27 cellular contexts compared by ENCODE assay signal in the genomic region with DNA sequence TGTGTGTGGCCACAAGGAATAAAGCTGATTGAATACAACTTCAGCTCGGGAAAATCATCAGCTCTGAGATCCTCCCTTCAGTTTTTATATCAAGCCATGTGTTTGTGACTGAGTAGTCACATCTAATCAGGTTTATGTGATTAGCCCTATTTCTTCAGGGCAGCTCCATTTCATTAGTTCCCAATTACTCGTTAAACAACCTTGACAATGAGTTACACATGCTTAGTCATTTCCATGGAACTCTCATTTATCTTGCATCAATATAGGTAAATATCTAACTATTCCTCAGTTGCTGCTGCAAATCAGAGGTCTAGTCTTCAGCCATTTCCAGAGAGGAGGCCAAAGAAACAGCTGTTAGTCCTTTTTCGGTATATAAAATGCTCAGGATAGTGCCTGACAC. TPM values are rescaled to one million over a fixed set of nuclear protein-coding genes. Genes with fewer than 3 reads are reported as not detected.
"Had no signal": no experiment of that assay in that cellular context is flagged by ENCODE, and none has a peak within 500 bp of the region (broad histone marks: within the 10 kb centered on the region; RNA-seq: fewer than 3 reads in every experiment).

No MANE protein-coding gene starts in this region.

- H3K9me3 Mint-ChIP-seq: activated B cell treated with CpG ODN at 0.5 μM for 24 hours; activated CD4-positive, alpha-beta memory T cell treated with anti-CD3 and anti-CD28 coated beads for 36 hours; activated CD4-positive, alpha-beta T cell treated with anti-CD3 and anti-CD28 coated beads, Interleukin-2, amount 10 ng/mL, durations not matched to agents 7 days and 5 days; activated naive CD4-positive, alpha-beta T cell treated with anti-CD3 and anti-CD28 coated beads for 36 hours; activated T-helper 17 cell treated with anti-CD3 and anti-CD28 coated beads, Interleukin-2, amount 50 U/mL, for 72 hours; IgD-negative memory B cell had no signal

- H3K27me3 Mint-ChIP-seq: activated T-helper 17 cell treated with anti-CD3 and anti-CD28 coated beads, Interleukin-2, amount 50 U/mL, for 72 hours had no signal

- H3K27ac ChIP-seq: SK-N-MC had no signal

- DNase-seq: activated B cell treated with CpG ODN at 0.5 μM for 24 hours; activated CD4-positive, alpha-beta memory T cell treated with anti-CD3 and anti-CD28 coated beads for 36 hours; activated CD4-positive, alpha-beta T cell treated with anti-CD3 and anti-CD28 coated beads, Interleukin-2, amount 10 ng/mL, durations not matched to agents 7 days and 5 days; activated CD8-positive, alpha-beta memory T cell treated with anti-CD3 and anti-CD28 coated beads for 24 hours; activated gamma-delta T cell; activated naive CD4-positive, alpha-beta T cell treated with anti-CD3 and anti-CD28 coated beads for 36 hours; activated T-cell treated with anti-CD3 and anti-CD28 coated beads for 4 hours; activated T-cell treated with anti-CD3 and anti-CD28 coated beads, Interleukin-2, amount 50 U/mL, for 48 hours; caudate nucleus; KG1; NCI-H1048; NCI-H146; NCI-H187 treated with DMSO at 0.1 percent for 48 hours; NCI-H2081 treated with DMSO at 0.1 percent for 48 hours; NCI-H2171; NCI-H226; NCI-H526; NCI-H774; SIG-M5; SW 1271; T-helper 17 cell; T-helper 9 cell had no signal

- H3K4me3 Mint-ChIP-seq: activated B cell treated with CpG ODN at 0.5 μM for 24 hours; activated CD4-positive, alpha-beta memory T cell treated with anti-CD3 and anti-CD28 coated beads for 36 hours; activated CD4-positive, alpha-beta T cell treated with anti-CD3 and anti-CD28 coated beads, Interleukin-2, amount 10 ng/mL, durations not matched to agents 7 days and 5 days; activated naive CD4-positive, alpha-beta T cell treated with anti-CD3 and anti-CD28 coated beads for 36 hours; activated naive CD8-positive, alpha-beta T cell; activated T-helper 17 cell treated with anti-CD3 and anti-CD28 coated beads, Interleukin-2, amount 50 U/mL, for 72 hours; IgD-negative memory B cell; T-helper 17 cell had no signal

- H3K4me3 ChIP-seq: SK-N-MC had no signal

- H3K27ac Mint-ChIP-seq: activated B cell treated with CpG ODN at 0.5 μM for 24 hours; activated CD4-positive, alpha-beta memory T cell treated with anti-CD3 and anti-CD28 coated beads for 36 hours; activated CD4-positive, alpha-beta T cell treated with anti-CD3 and anti-CD28 coated beads, Interleukin-2, amount 10 ng/mL, durations not matched to agents 7 days and 5 days; activated naive CD4-positive, alpha-beta T cell treated with anti-CD3 and anti-CD28 coated beads for 36 hours; activated naive CD8-positive, alpha-beta T cell; activated T-helper 17 cell treated with anti-CD3 and anti-CD28 coated beads, Interleukin-2, amount 50 U/mL, for 72 hours; T-helper 17 cell had no signal

- H3K4me1 Mint-ChIP-seq: activated T-helper 17 cell treated with anti-CD3 and anti-CD28 coated beads, Interleukin-2, amount 50 U/mL, for 72 hours had no signal

- ATAC-seq: activated T-helper 17 cell treated with anti-CD3 and anti-CD28 coated beads, Interleukin-2, amount 50 U/mL, for 72 hours; T-helper 17 cell had no signal

- H3K36me3 Mint-ChIP-seq: activated CD4-positive, alpha-beta memory T cell treated with anti-CD3 and anti-CD28 coated beads for 36 hours; activated naive CD8-positive, alpha-beta T cell; IgD-negative memory B cell had no signal

RNA-seq across cellular contexts. Expression of gene CRB1, which starts 16.3 kb away (rescaled TPM):
- total RNA-seq: activated B cell treated with CpG ODN at 0.5 μM for 24 hours; activated CD4-positive, alpha-beta memory T cell treated with anti-CD3 and anti-CD28 coated beads for 36 hours; activated naive CD4-positive, alpha-beta T cell treated with anti-CD3 and anti-CD28 coated beads for 36 hours; RPMI7951 had no signal
